Comparison of ENCODE assay signal across 18 cellular contexts in the genomic region with DNA sequence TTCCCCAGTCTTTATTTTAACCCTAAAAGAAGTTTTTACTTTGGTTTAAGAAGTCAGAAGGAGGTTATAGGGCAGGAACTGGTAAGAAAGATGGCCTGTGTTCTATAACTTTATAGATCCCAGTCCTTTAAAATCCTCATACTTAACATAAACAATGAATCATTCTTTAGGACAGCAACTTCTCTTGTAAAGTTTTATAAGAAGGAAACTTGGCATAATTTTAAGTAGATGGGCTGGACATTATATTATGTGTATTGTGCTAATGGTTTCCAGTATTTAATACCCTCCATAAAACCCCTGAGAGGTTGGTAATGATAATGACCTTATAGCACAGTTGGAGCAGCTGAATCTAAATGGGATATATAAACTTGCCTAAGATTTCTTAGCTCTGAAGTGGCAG.
"Had no signal": no experiment of that assay in that cellular context is flagged by ENCODE, and none has a peak within 500 bp of the region (broad histone marks: within the 10 kb centered on the region; RNA-seq: fewer than 3 reads in every experiment).

No MANE protein-coding gene starts in this region.

- H3K36me3 ChIP-seq: esophagus squamous epithelium, pancreas had no signal

- H3K27ac ChIP-seq: epithelial cell of prostate, esophagus squamous epithelium, foreskin keratinocyte, pancreas had no signal

- H3K27me3 Mint-ChIP-seq: progenitor cell of endocrine pancreas had no signal

- H3K27me3 ChIP-seq: esophagus squamous epithelium, foreskin keratinocyte, pancreas had no signal

- DNase-seq: effector memory CD4-positive, alpha-beta T cell; esophagus squamous epithelium; foreskin keratinocyte; head of caudate nucleus; hippocampal formation; kidney glomerular epithelial cell; natural killer cell; nucleus accumbens; pancreas; right cardiac atrium; small intestine; stimulated activated CD4-positive, alpha-beta T cell treated with anti-CD3 and anti-CD28 coated beads, Interleukin-2, amount 100 ng/mL, for 48 hours; stimulated activated naive CD4-positive, alpha-beta T cell treated with Interleukin-2 at 50 U/mL for 16 hours; trophoblast cell had no signal

- H3K4me3 ChIP-seq: esophagus squamous epithelium, pancreas had no signal

- ATAC-seq: foreskin keratinocyte, left lobe of liver, natural killer cell, pancreas, right cardiac atrium had no signal

- H3K9me3 ChIP-seq: esophagus squamous epithelium, pancreas had no signal

- H3K27ac Mint-ChIP-seq: natural killer cell, progenitor cell of endocrine pancreas had no signal

- H3K4me3 Mint-ChIP-seq: natural killer cell, neural crest cell had no signal

- H3K36me3 Mint-ChIP-seq: natural killer cell had no signal

- H3K4me1 Mint-ChIP-seq: natural killer cell, neural crest cell had no signal

- H3K9me3 Mint-ChIP-seq: neural crest cell had no signal

- H3K4me1 ChIP-seq: esophagus squamous epithelium, foreskin keratinocyte, pancreas had no signal
